ENCODE assay signal across 14 cellular contexts in genomic region chr5:138655530-138656245, GRCh38.
DNase-seq lines count a peak whose midpoint lies in the region; ATAC-seq lines count a peak whose summit lies in the region.
"Had no signal": no experiment of that assay in that cellular context is flagged by ENCODE, and none has a peak within 500 bp of the region (broad histone marks: within the 10 kb centered on the region; RNA-seq: fewer than 3 reads in every experiment).

No MANE protein-coding gene starts in this region.

- no peaks in the 10 kb centered on the region for H3K27me3 ChIP-seq in HAP-1 (ENCODE audit: low read depth)
- H3K27me3 ChIP-seq: vagina had no signal

- no peaks in the 10 kb centered on the region for H3K36me3 ChIP-seq in HAP-1 (replicated peaks)
- H3K36me3 ChIP-seq: vagina had no signal

- DNase-seq in RPMI7951 (ENCODE audit: low read depth) = peak; percentile 57
- DNase-seq in caudate nucleus (lab: John Stamatoyannopoulos, UW) = peak in 58 of 61 donors; percentile 44 to 96 (median 85)
- DNase-seq in left kidney (ENCODE audit: low read depth, low spot score) = peak; percentile 64
- DNase-seq in activated gamma-delta T cell treated with Interleukin-2 at 50 U/mL for 16 hours = no peak
- no peak for DNase-seq in HAP-1 (ENCODE audit: low spot score in 2 of 2)
- DNase-seq: activated T-cell treated with anti-CD3 and anti-CD28 coated beads, Interleukin-2, amount 50 U/mL, for 4 hours; GF-D8; NCI-H1436; OCI-M1; T-cell had no signal

- no peaks in the 10 kb centered on the region for H3K9me3 ChIP-seq in HAP-1
- H3K9me3 ChIP-seq: vagina had no signal

- ATAC-seq in HG02973 (IDR thresholded peaks at IDR 0.05; ENCODE audit: unreplicated experiment) = no peak
- ATAC-seq: activated CD4-positive, CD25-positive, alpha-beta regulatory T cell treated with anti-CD3 and anti-CD28 coated beads, Interleukin-2, amount 50 U/mL, for 24 hours; activated T-cell treated with anti-CD3 and anti-CD28 coated beads, Interleukin-2, amount 50 U/mL, for 4 hours; T-cell had no signal

- in situ Hi-C loops in HAP-1 (cut with MboI; ENCODE audit: low sequenced_read_pairs) = no loop called here

- H3K27ac ChIP-seq in caudate nucleus (ENCODE audit: low read depth, low read length) (peak overlapping the region; percentile 92), temporal lobe (ENCODE audit: low read depth, low read length) (peak overlapping the region; percentile 87)
- H3K27ac ChIP-seq: vagina had no signal

- no peaks in the 10 kb centered on the region for H3K4me1 ChIP-seq in HAP-1
- H3K4me1 ChIP-seq: vagina had no signal

- H3K4me3 ChIP-seq in HAP-1 = no peak overlapping the region
- H3K4me3 ChIP-seq: vagina had no signal

Comparison
In these comparisons a context has a peak if more than half of its experiments do, and no peak if none do; other contexts are left out.
1. DNase-seq: peak in RPMI7951 (single experiment), caudate nucleus (58 of 61) and left kidney (single experiment); none in activated gamma-delta T cell treated with Interleukin-2 at 50 U/mL for 16 hours (single experiment) and HAP-1 (0 of 2).